2 cellular contexts compared by ENCODE assay signal in the genomic region with DNA sequence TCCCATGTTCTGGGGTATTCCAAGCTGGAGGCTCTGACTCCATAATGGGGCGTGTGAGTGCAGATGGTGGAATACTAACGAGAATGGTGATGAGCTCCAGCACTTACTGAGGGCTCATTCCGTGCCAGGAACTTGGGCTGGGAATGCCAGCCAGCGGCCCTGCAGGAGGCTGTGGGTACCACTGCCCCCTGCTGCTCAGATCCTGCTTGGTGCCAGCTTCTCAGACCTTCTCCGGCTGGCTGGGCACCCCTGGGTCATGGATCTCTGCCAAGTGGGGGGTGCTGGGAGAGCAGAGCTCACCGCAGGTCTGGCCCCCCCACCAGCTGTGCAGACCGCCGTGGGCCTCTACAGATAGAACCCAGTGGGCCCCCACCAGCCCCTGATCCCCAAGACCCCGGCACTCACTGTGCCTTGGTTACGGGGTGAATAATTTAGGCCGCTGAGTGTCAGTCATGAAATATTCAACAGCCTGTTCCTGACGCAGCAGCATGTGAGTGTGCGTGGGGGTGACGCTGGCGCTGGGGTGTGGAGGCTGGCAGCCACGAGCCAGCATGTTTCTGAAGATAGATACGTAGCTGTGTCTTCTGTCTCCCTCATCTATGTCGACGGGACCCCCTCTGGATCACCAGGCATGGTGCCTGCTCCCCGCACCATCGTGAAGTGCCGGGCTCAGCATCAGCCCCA.
DNase-seq lines count a peak whose midpoint lies in the region.
"Not testable (repeated sequence)": the region's sequence is repeated elsewhere in the genome, so short reads cannot be mapped to it uniquely, and the experiment has no call there.

No MANE protein-coding gene starts in this region.

- DNase-seq in D341Med (ENCODE audit: low spot score) (peak; percentile 62), T47D (ENCODE audit: low read depth in 1 of 2, low spot score in 1 of 2) (peak; percentile 44 to 73)

- in situ Hi-C loops in T47D (cut with HindIII; ENCODE audit: low pct_unique_long_range_greater_than_20kb, low sequenced_read_pairs) = not testable (repeated sequence)
